In genomic region chr3:184241447-184242296, GRCh38 we compare ENCODE assay signal across 8 cellular contexts. TPM values are rescaled to one million over a fixed set of nuclear protein-coding genes. Genes with fewer than 3 reads are reported as not detected.
DNase-seq lines count a peak whose midpoint lies in the region; ATAC-seq and TF ChIP-seq lines count a peak whose summit lies in the region.

No MANE protein-coding gene starts in this region.

- peaks cover 17% of the 10 kb centered on the region for H3K79me2 ChIP-seq in PC-9 (ENCODE audit: low read depth)

- H2AFZ ChIP-seq in PC-9 = no peak overlapping the region

- H3K4me1 ChIP-seq in PC-9 (replicated peaks; ENCODE audit: insufficient read depth) (0 out of 2 replicates have a peak, but pooled peaks cover 7% of the 10 kb centered on the region), heart right ventricle (peaks cover 0 to 8% (median 7%) of the 10 kb centered on the region in 9 donors), testis (peaks cover 6% of the 10 kb centered on the region)
- no peaks in the 10 kb centered on the region for H3K4me1 ChIP-seq in effector memory CD4-positive, alpha-beta T cell (ENCODE audit: control insufficient read depth, insufficient read depth, low read length, poor library complexity, severe bottlenecking)

- WGBS in heart right ventricle, 2 donors = 12 to 16% methylated on average over 45 to 46 of the region's 46 CpGs
- 21 to 25% methylated on average over 10 to 41 of the region's 46 CpGs for WGBS in testis, 2 donors

- TF ChIP-seq POLR2A in testis (IDR thresholded peaks at IDR 0.05) = no peak

- H3K9me3 ChIP-seq in PC-9 (ENCODE audit: insufficient read depth, low read depth) (no peaks in the 10 kb centered on the region), heart right ventricle (no peaks in the 10 kb centered on the region), testis (no peaks in the 10 kb centered on the region)
- H3K9me3 ChIP-seq in effector memory CD4-positive, alpha-beta T cell (ENCODE audit: control insufficient read depth, low read length) = no peaks in the 10 kb centered on the region

- H3K9me3 Mint-ChIP-seq in activated T-cell treated with anti-CD3 and anti-CD28 coated beads, Interleukin-2, amount 50 U/mL, for 4 hours = no peaks in the 10 kb centered on the region

- POLR2A ChIA-PET in PC-9 (lab: Charles Lee; ENCODE audit: unreplicated experiment) = interaction anchor here (0.5 to 1.2 kb wide), 4 partner anchors 56 to 235 kb away, joined by 3 to 5 read pairs (median 4); partner anchors contain the start of gene ABCF3

- peaks cover 45% of the 10 kb centered on the region for H3F3A ChIP-seq in PC-9 (ENCODE audit: insufficient read depth, low read depth)

- H3K27me3 ChIP-seq in PC-9 (ENCODE audit: insufficient read depth, low read depth) (no peaks in the 10 kb centered on the region), heart right ventricle (peaks cover 0 to 6% (median 2%) of the 10 kb centered on the region in 7 donors), testis (no peaks in the 10 kb centered on the region)
- H3K27me3 ChIP-seq in effector memory CD4-positive, alpha-beta T cell (replicated peaks; ENCODE audit: control insufficient read depth, insufficient read depth, low read length, poor library complexity, severe bottlenecking) = no peaks in the 10 kb centered on the region

- no peak overlapping the region for H3K4me3 Mint-ChIP-seq in activated T-cell treated with anti-CD3 and anti-CD28 coated beads, Interleukin-2, amount 50 U/mL, for 4 hours

- no peaks in the 10 kb centered on the region for H3K9me2 ChIP-seq in PC-9 (ENCODE audit: insufficient read depth)

- peaks cover 27% of the 10 kb centered on the region for H3K36me3 Mint-ChIP-seq in activated T-cell treated with anti-CD3 and anti-CD28 coated beads, Interleukin-2, amount 50 U/mL, for 4 hours (ENCODE audit: insufficient read depth)

- H4K20me1 ChIP-seq in PC-9 (ENCODE audit: insufficient read depth) = peaks cover 23% of the 10 kb centered on the region

- H3K27me3 Mint-ChIP-seq in activated T-cell treated with anti-CD3 and anti-CD28 coated beads, Interleukin-2, amount 50 U/mL, for 4 hours (ENCODE audit: low read depth) = no peaks in the 10 kb centered on the region

- DNase-seq in activated T-cell treated with anti-CD3 and anti-CD28 coated beads, Interleukin-2, amount 50 U/mL, for 4 hours = no peak
- DNase-seq in activated T-cell treated with anti-CD3 and anti-CD28 coated beads, Interleukin-2, amount 50 U/mL, for 1 hour = no peak
- DNase-seq in PC-9 (peak; percentile 72 to 94), heart right ventricle (peak in 1 of 2 donors; percentile 49), testis (peak; percentile 85)
- DNase-seq in stimulated activated CD4-positive, alpha-beta T cell treated with anti-CD3 and anti-CD28 coated beads, Interleukin-2, amount 100 ng/mL, for 48 hours = no peak
- no peak for DNase-seq in effector memory CD4-positive, alpha-beta T cell

- H3K4me1 Mint-ChIP-seq in activated T-cell treated with anti-CD3 and anti-CD28 coated beads, Interleukin-2, amount 50 U/mL, for 4 hours (ENCODE audit: low read depth) = peaks cover 2% of the 10 kb centered on the region

- H3K4me2 ChIP-seq in PC-9 = peak overlapping the region; percentile 51

- H3K36me3 ChIP-seq in PC-9 (ENCODE audit: low read depth) (peaks cover 40% of the 10 kb centered on the region), heart right ventricle (peaks cover 0 to 43% (median 26%) of the 10 kb centered on the region in 9 donors), testis (ENCODE audit: low read depth, missing control alignments) (no peaks in the 10 kb centered on the region)
- H3K36me3 ChIP-seq in effector memory CD4-positive, alpha-beta T cell (ENCODE audit: control insufficient read depth, insufficient read depth, low read length) = peaks cover 40% of the 10 kb centered on the region

- peak; percentile 28 to 51 for ATAC-seq in activated T-cell treated with anti-CD3 and anti-CD28 coated beads, Interleukin-2, amount 50 U/mL, for 4 hours
- ATAC-seq in heart right ventricle = peak; percentile 63 to 82 (median 68)
- no peak for ATAC-seq in HG03025 (IDR thresholded peaks at IDR 0.05; ENCODE audit: low FRiP score, unreplicated experiment)

- intact Hi-C loops in PC-9 (cut with micrococcal nuclease; ENCODE audit: unreplicated experiment) (loop anchor here (1.0 to 5.0 kb wide), 6 partner anchors 55 to 346 kb away; partner anchors contain the start of genes ABCC5 and ABCF3), heart right ventricle (cut with DNase I) (loop anchor here (10.0 kb wide), 4 partner anchors 57 to 347 kb away; partner anchors contain the start of genes ABCF3 (in 2 of the 10) and ABCC5 (in 1 of the 10)), testis (cut with DNase I; ENCODE audit: low total_unique reads) (loop anchor here (10.0 kb wide), 1 partner anchor 347 kb away; no protein-coding TSS in a partner anchor)

- BruUV-seq in PC-9 (replicated peaks; lab: Mats Ljungman, UMichigan) = no TSS peak

- H3K27ac ChIP-seq in PC-9 = no peak overlapping the region
- no peak overlapping the region for H3K27ac ChIP-seq in heart right ventricle
- no peak overlapping the region for H3K27ac ChIP-seq in testis
- H3K27ac ChIP-seq in effector memory CD4-positive, alpha-beta T cell (ENCODE audit: insufficient read depth, low read length, poor library complexity, severe bottlenecking) = no peak overlapping the region

- TF ChIP-seq CTCF in PC-9 (conservative IDR thresholded peaks at IDR 0.05) (peak; percentile 70), heart right ventricle (IDR thresholded peaks at IDR 0.05) (peak in 7 of 9 donors; percentile 46 to 67 (median 54)), testis (IDR thresholded peaks at IDR 0.05) (peak; percentile 27 to 57 (median 50))

- CTCF ChIA-PET in PC-9 (lab: Charles Lee) = interaction anchor here (0.6 to 1.5 kb wide), 8 partner anchors 14 to 989 kb away, joined by 3 to 7 read pairs (median 4); partner anchors contain the start of gene B3GNT5

- H3K4me3 ChIP-seq in PC-9 (no peak overlapping the region; the same call in 1 of the 2 replicates), heart right ventricle (peak overlapping the region in 1 of 10 donors; percentile 9), testis (peak overlapping the region; percentile 21 to 34)
- no peak overlapping the region for H3K4me3 ChIP-seq in effector memory CD4-positive, alpha-beta T cell (ENCODE audit: insufficient read depth, low read depth, low read length, poor library complexity, severe bottlenecking)

RNA-seq across cellular contexts. Expression of gene ALG3, which starts 7.1 kb away (rescaled TPM):
- total RNA-seq in activated T-cell treated with anti-CD3 and anti-CD28 coated beads, Interleukin-2, amount 50 U/mL, for 4 hours = 10 to 100 TPM; 89.9 to 93.7 (median 92.5) TPM
- total RNA-seq in PC-9 (2021) (81.1 and 95.1 TPM in 2 replicates), heart right ventricle (10 to 100 TPM; 10.7 to 25.1 (median 13.3) TPM), testis (10 to 100 TPM; 79.4 to 91.7 TPM)
- polyA plus RNA-seq in heart right ventricle (10 to 100 TPM; 16.8 to 63.6 TPM), testis (ENCODE audit: insufficient read depth, low read depth, low replicate concordance) (58.7 TPM)

RNA-seq across cellular contexts. Expression of gene EEF1AKMT4, which starts 7.8 kb away (rescaled TPM):
- 10 to 100 TPM; 15.2 to 19.7 (median 18.1) TPM for total RNA-seq in activated T-cell treated with anti-CD3 and anti-CD28 coated beads, Interleukin-2, amount 50 U/mL, for 4 hours
- total RNA-seq in PC-9 (2021) = 11.7 and 12.1 TPM in 2 replicates
- total RNA-seq in heart right ventricle = 1 to 10 TPM in 7 of 10 donors, under 1 TPM in 3; 0.49 to 2.3 (median 1.1) TPM
- 10 to 100 TPM in 1 of 2 donors, under 1 TPM in 1; 0.95 to 19.4 TPM for polyA plus RNA-seq in heart right ventricle
- 10 to 100 TPM; 10.2 to 15.0 TPM for total RNA-seq in testis
- 16.9 TPM for polyA plus RNA-seq in testis (ENCODE audit: insufficient read depth, low read depth, low replicate concordance)

RNA-seq across cellular contexts. Expression of gene VWA5B2, which starts 12.3 kb away (rescaled TPM):
- total RNA-seq in activated T-cell treated with anti-CD3 and anti-CD28 coated beads, Interleukin-2, amount 50 U/mL, for 4 hours = under 1 TPM in 1 of 3 donors, not detected in 2; 0.16 TPM
- 0.53 and 0.76 TPM in 2 replicates for total RNA-seq in PC-9 (2021)
- under 1 TPM in 1 of 10 donors, not detected in 9; 0.09 TPM for total RNA-seq in heart right ventricle
- under 1 TPM in 1 of 2 donors, not detected in 1; 0.03 TPM for polyA plus RNA-seq in heart right ventricle
- 10 to 100 TPM; 13.8 to 17.6 TPM for total RNA-seq in testis
- 2.5 TPM for polyA plus RNA-seq in testis (ENCODE audit: insufficient read depth, low read depth, low replicate concordance)

RNA-seq across cellular contexts. Expression of gene CAMK2N2, which starts 19.7 kb away (rescaled TPM):
- total RNA-seq in activated T-cell treated with anti-CD3 and anti-CD28 coated beads, Interleukin-2, amount 50 U/mL, for 4 hours = under 1 TPM; 0.34 to 0.53 (median 0.35) TPM
- total RNA-seq in PC-9 (2021) (2.2 and 2.6 TPM in 2 replicates), heart right ventricle (under 1 TPM in 3 of 10 donors, not detected in 7; 0.20 to 0.30 (median 0.25) TPM), testis (under 1 TPM in 1 of 2 donors, not detected in 1; 0.24 TPM)
- polyA plus RNA-seq in heart right ventricle (under 1 TPM in 1 of 2 donors, not detected in 1; 0.12 TPM), testis (ENCODE audit: insufficient read depth, low read depth, low replicate concordance) (0.40 TPM)

RNA-seq across cellular contexts. Expression of gene ECE2, which starts 34.1 kb away (rescaled TPM):
- not detected for total RNA-seq in activated T-cell treated with anti-CD3 and anti-CD28 coated beads, Interleukin-2, amount 50 U/mL, for 4 hours
- not detected in 2 replicates for total RNA-seq in PC-9 (2021)
- under 1 TPM in 2 of 10 donors, not detected in 8; 0.20 to 0.28 TPM for total RNA-seq in heart right ventricle
- not detected for polyA plus RNA-seq in heart right ventricle
- total RNA-seq in testis = 1 to 10 TPM; 1.4 TPM
- polyA plus RNA-seq in testis (ENCODE audit: insufficient read depth, low read depth, low replicate concordance) = 1.1 TPM

Comparison
In these comparisons a context has a peak if more than half of its experiments do, and no peak if none do; other contexts are left out.
1. DNase-seq: peak in PC-9 (2 of 2) and testis (single experiment); none in activated T-cell treated with anti-CD3 and anti-CD28 coated beads, Interleukin-2, amount 50 U/mL, for 4 hours (single experiment), activated T-cell treated with anti-CD3 and anti-CD28 coated beads, Interleukin-2, amount 50 U/mL, for 1 hour (single experiment), stimulated activated CD4-positive, alpha-beta T cell treated with anti-CD3 and anti-CD28 coated beads, Interleukin-2, amount 100 ng/mL, for 48 hours (0 of 2) and effector memory CD4-positive, alpha-beta T cell (0 of 3).
2. H3K4me3 ChIP-seq: peak in testis (2 of 2); none in PC-9 (single experiment) and effector memory CD4-positive, alpha-beta T cell (single experiment).
3. Peak in every context shown above with its lines, with median percentiles within 50 percentile points of each other: CTCF ChIP-seq.